ENCODE assay signal across 33 cellular contexts in the genomic region with DNA sequence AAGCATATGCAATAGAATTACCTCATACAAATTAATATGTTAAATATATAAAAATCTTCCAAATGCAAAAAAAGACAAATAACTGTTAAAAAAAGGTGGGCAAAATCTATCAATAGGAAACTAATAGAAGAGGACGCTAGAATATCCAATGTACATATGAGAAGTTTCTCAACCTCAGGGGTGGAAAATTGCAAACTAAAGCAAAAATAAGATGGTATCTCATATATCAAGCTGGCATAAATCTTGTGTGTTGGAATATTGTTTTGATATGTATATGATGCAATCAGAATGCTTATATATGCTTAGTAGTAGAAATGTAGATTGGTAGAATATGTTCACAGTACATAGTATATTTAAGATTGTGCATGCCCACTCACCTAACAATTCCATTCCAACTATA.
"Had no signal": no experiment of that assay in that cellular context is flagged by ENCODE, and none has a peak within 500 bp of the region (broad histone marks: within the 10 kb centered on the region; RNA-seq: fewer than 3 reads in every experiment).

No MANE protein-coding gene starts in this region.

- H3K27me3 ChIP-seq: adrenal gland, body of pancreas, brain microvascular endothelial cell, breast epithelium had no signal

- H3K9me3 ChIP-seq: adrenal gland, body of pancreas, breast epithelium had no signal

- H3K4me3 ChIP-seq: adrenal gland, body of pancreas, breast epithelium had no signal

- DNase-seq: activated B cell treated with CpG ODN at 0.5 μM for 24 hours; activated CD4-positive, alpha-beta memory T cell treated with anti-CD3 and anti-CD28 coated beads for 36 hours; activated CD4-positive, alpha-beta T cell treated with anti-CD3 and anti-CD28 coated beads for 4 hours; activated CD4-positive, alpha-beta T cell treated with anti-CD3 and anti-CD28 coated beads, Interleukin-2, amount 10 ng/mL, durations not matched to agents 24 days and 14 days; activated CD4-positive, alpha-beta T cell treated with anti-CD3 and anti-CD28 coated beads, Interleukin-2, amount 50 U/mL, for 1 hour; activated CD4-positive, alpha-beta T cell treated with anti-CD3 and anti-CD28 coated beads, Interleukin-2, amount 50 U/mL, for 4 hours; activated CD4-positive, CD25-positive, alpha-beta regulatory T cell treated with anti-CD3 and anti-CD28 coated beads, Interleukin-2, amount 50 U/mL, for 72 hours; activated CD8-positive, alpha-beta memory T cell treated with anti-CD3 and anti-CD28 coated beads, Interleukin-2, amount 50 U/mL, for 4 hours; activated CD8-positive, alpha-beta T cell treated with anti-CD3 and anti-CD28 coated beads for 36 hours; activated effector memory CD4-positive, alpha-beta T cell treated with anti-CD3 and anti-CD28 coated beads, Interleukin-2, amount 50 U/mL, for 16 hours; activated gamma-delta T cell treated with Interleukin-2 at 50 U/mL for 16 hours; activated naive CD4-positive, alpha-beta T cell; activated naive CD4-positive, alpha-beta T cell treated with anti-CD3 and anti-CD28 coated beads for 36 hours; activated naive CD4-positive, alpha-beta T cell treated with anti-CD3 and anti-CD28 coated beads, Interleukin-2, amount 50 U/mL, for 16 hours; activated naive CD8-positive, alpha-beta T cell treated with anti-CD3 and anti-CD28 coated beads for 36 hours; activated T-cell treated with anti-CD3 and anti-CD28 coated beads for 4 hours; activated T-cell treated with anti-CD3 and anti-CD28 coated beads, Interleukin-2, amount 50 U/mL, for 1 hour; activated T-cell treated with anti-CD3 and anti-CD28 coated beads, Interleukin-2, amount 50 U/mL, for 4 hours; activated T-cell treated with anti-CD3 and anti-CD28 coated beads, Interleukin-2, amount 50 U/mL, for 72 hours; adrenal gland; amniotic stem cell; aorta; body of pancreas; brain microvascular endothelial cell; cerebellar nuclear complex; T-helper 1 cell; T-helper 2 cell; T-helper 9 cell had no signal

- FAIRE-seq: astrocyte had no signal

- H3K4me1 ChIP-seq: adrenal gland, body of pancreas, breast epithelium had no signal

- H3K36me3 ChIP-seq: adrenal gland, brain microvascular endothelial cell, breast epithelium had no signal

- H3K27ac ChIP-seq: adrenal gland, body of pancreas, brain microvascular endothelial cell, breast epithelium, VCaP had no signal

- ATAC-seq: activated CD8-positive, alpha-beta T cell treated with anti-CD3 and anti-CD28 coated beads for 36 hours; activated naive CD4-positive, alpha-beta T cell treated with anti-CD3 and anti-CD28 coated beads, Interleukin-2, amount 50 U/mL, for 72 hours; activated T-cell treated with anti-CD3 and anti-CD28 coated beads, Interleukin-2, amount 50 U/mL, for 4 hours; activated T-cell treated with anti-CD3 and anti-CD28 coated beads, Interleukin-2, amount 50 U/mL, for 72 hours; activated T-helper 17 cell treated with anti-CD3 and anti-CD28 coated beads, Interleukin-2, amount 50 U/mL, for 72 hours; body of pancreas had no signal
